20 cellular contexts compared by ENCODE assay signal in the genomic region with DNA sequence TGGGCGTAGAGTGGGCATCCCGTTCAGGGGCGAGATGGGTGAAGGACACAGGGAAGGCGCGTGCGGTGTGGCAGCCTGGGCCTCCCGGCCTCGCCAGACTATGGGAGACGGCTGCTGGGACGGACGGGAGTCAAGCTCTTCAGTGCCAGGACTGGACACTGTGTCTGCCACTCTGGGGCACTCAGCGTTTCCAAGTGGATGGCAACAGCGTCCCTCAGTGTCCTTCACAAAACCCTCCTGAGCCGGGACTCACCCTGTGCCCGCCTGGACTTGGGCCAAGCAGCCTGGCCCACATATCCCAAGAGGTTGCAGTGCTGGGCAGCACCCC. TPM values are rescaled to one million over a fixed set of nuclear protein-coding genes. Genes with fewer than 3 reads are reported as not detected.
DNase-seq lines count a peak whose midpoint lies in the region; ATAC-seq and TF ChIP-seq lines count a peak whose summit lies in the region.
"Had no signal": no experiment of that assay in that cellular context is flagged by ENCODE, and none has a peak within 500 bp of the region (broad histone marks: within the 10 kb centered on the region; RNA-seq: fewer than 3 reads in every experiment).

No MANE protein-coding gene starts in this region.

- no peak overlapping the region for H3K14ac ChIP-seq in neuronal stem cell (ENCODE audit: low read length)

- H3K27ac ChIP-seq in right cardiac atrium (ENCODE audit: low read length): no peak overlapping the region
- no peak overlapping the region for H3K27ac ChIP-seq in neuronal stem cell (replicated peaks; ENCODE audit: low read length)
- H3K27ac ChIP-seq: brain microvascular endothelial cell, KMS-11, SJCRH30 had no signal

- DNase-seq in GM10266 (ENCODE audit: extremely low spot score): peak; percentile 26
- peak in 2 of 3 donors; percentile 54 to 68 for DNase-seq in right cardiac atrium
- no peak for DNase-seq in neuronal stem cell (ENCODE audit: low spot score)
- DNase-seq in activated effector memory CD4-positive, alpha-beta T cell treated with anti-CD3 and anti-CD28 coated beads, Interleukin-2, amount 50 U/mL, for 16 hours: no peak
- no peak for DNase-seq in SK-N-DZ (ENCODE audit: low spot score)
- DNase-seq in NOMO-1 (lab: John Stamatoyannopoulos, UW; ENCODE audit: unreplicated experiment in 2 of 2): no peak
- DNase-seq: activated CD8-positive, alpha-beta T cell treated with anti-CD3 and anti-CD28 coated beads, Interleukin-2, amount 10 ng/mL, durations not matched to agents 7 days and 5 days; activated T-cell treated with anti-CD3 and anti-CD28 coated beads, Interleukin-2, amount 50 U/mL, for 4 hours; brain microvascular endothelial cell; dermis blood vessel endothelial cell; mesendoderm; NCI-H1092 treated with DMSO at 0.1 percent for 48 hours; NCI-H2081 treated with DMSO at 0.1 percent for 48 hours; NCI-H524 treated with DMSO at 0.1 percent for 48 hours; SJCRH30; stimulated activated naive CD8-positive, alpha-beta T cell treated with anti-CD3 and anti-CD28 coated beads, Interleukin-15, Interleukin-2, amounts not matched to agents 100 U/mL and 50 U/mL, for 24 hours had no signal

- no peak overlapping the region for H2BK12ac ChIP-seq in neuronal stem cell (ENCODE audit: low read length)

- no peak overlapping the region for H3K9ac ChIP-seq in neuronal stem cell (ENCODE audit: low read depth, low read length, poor library complexity)
- H3K9ac ChIP-seq: KMS-11 had no signal

- peaks cover 2% of the 10 kb centered on the region for H3K79me1 ChIP-seq in neuronal stem cell (ENCODE audit: low read depth, low read length)

- peak overlapping the region; percentile 59 for H3K18ac ChIP-seq in neuronal stem cell (ENCODE audit: low read length)

- H3K4me3 ChIP-seq in right cardiac atrium (ENCODE audit: low read length) (no peak overlapping the region), neuronal stem cell (ENCODE audit: low read length in 2 of 2) (no peak overlapping the region)
- H3K4me3 ChIP-seq: SJCRH30 had no signal

- H2BK120ac ChIP-seq in neuronal stem cell (ENCODE audit: low read depth, low read length): no peak overlapping the region

- TF ChIP-seq CTCF in GM10266 (IDR thresholded peaks at IDR 0.05; ENCODE audit: control insufficient read depth, insufficient read depth, low read depth, missing control alignments): no peak

- H2AK5ac ChIP-seq in neuronal stem cell (ENCODE audit: low read depth, low read length): peak overlapping the region; percentile 81

- intact Hi-C loops in right cardiac atrium (cut with DNase I): no loop called here

- H3K4me2 ChIP-seq in neuronal stem cell (ENCODE audit: insufficient read depth, low read length, poor library complexity, severe bottlenecking): no peak overlapping the region
- H3K4me2 ChIP-seq: KMS-11 had no signal

- WGBS in right cardiac atrium: 68% methylated on average over 15 of the region's 15 CpGs
- no CpG with 5 or more reads among the region's 15 CpGs for WGBS in neuronal stem cell (ENCODE audit: extremely low coverage in 2 of 2, insufficient read length in 2 of 2, insufficient replicate concordance in 1 of 2), 2 donors

- no peak overlapping the region for H4K91ac ChIP-seq in neuronal stem cell (ENCODE audit: low read depth, low read length, poor library complexity)

- no peaks in the 10 kb centered on the region for H3K36me3 ChIP-seq in neuronal stem cell (replicated peaks in 1 of 2; ENCODE audit: control insufficient read depth in 2 of 2, insufficient read depth in 2 of 2, low read length in 2 of 2)
- H3K36me3 ChIP-seq: brain microvascular endothelial cell, SJCRH30 had no signal

- ATAC-seq in SK-N-SH treated with all-trans-retinoic acid at 6 μM for 48 hours (peak; percentile 31), right cardiac atrium (peak; percentile 17 to 20), GM21515 (IDR thresholded peaks at IDR 0.05; ENCODE audit: unreplicated experiment) (no peak)
- ATAC-seq: activated CD8-positive, alpha-beta T cell treated with anti-CD3 and anti-CD28 coated beads, Interleukin-2, amount 10 ng/mL, durations not matched to agents 7 days and 5 days; activated naive CD4-positive, alpha-beta T cell treated with anti-CD3 and anti-CD28 coated beads, Interleukin-2, amount 50 U/mL, for 72 hours; activated T-cell treated with anti-CD3 and anti-CD28 coated beads, Interleukin-2, amount 50 U/mL, for 4 hours; stimulated activated naive CD8-positive, alpha-beta T cell treated with anti-CD3 and anti-CD28 coated beads, Interleukin-15, Interleukin-2, amounts not matched to agents 100 U/mL and 50 U/mL, for 24 hours had no signal

- H2BK15ac ChIP-seq in neuronal stem cell (ENCODE audit: low read length): no peak overlapping the region

- no peak overlapping the region for H2BK5ac ChIP-seq in neuronal stem cell (ENCODE audit: low read length)

- H3K9me3 ChIP-seq in right cardiac atrium (ENCODE audit: control insufficient read depth, low read length) (no peaks in the 10 kb centered on the region), neuronal stem cell (replicated peaks in 1 of 2; ENCODE audit: control insufficient read depth in 2 of 2, insufficient read depth in 1 of 2, low read depth in 1 of 2, low read length in 2 of 2) (peaks cover 0 to 2% of the 10 kb centered on the region in 2 donors)
- H3K9me3 ChIP-seq: SJCRH30 had no signal

- peak overlapping the region; percentile 34 for H3K23ac ChIP-seq in neuronal stem cell (ENCODE audit: low read depth, low read length, poor library complexity)

- H4K8ac ChIP-seq in neuronal stem cell (ENCODE audit: low read depth, low read length): no peak overlapping the region

- H3K27me3 ChIP-seq in right cardiac atrium (ENCODE audit: control insufficient read depth, insufficient read depth) (no peaks in the 10 kb centered on the region), neuronal stem cell (ENCODE audit: control insufficient read depth in 3 of 3, insufficient read depth in 3 of 3, low read depth in 1 of 3, low read length in 3 of 3) (peaks cover 8 to 43% (median 26%) of the 10 kb centered on the region in 3 experiments)
- H3K27me3 ChIP-seq: brain microvascular endothelial cell, SJCRH30 had no signal

- peaks cover 8% of the 10 kb centered on the region for H3K4me1 ChIP-seq in right cardiac atrium (ENCODE audit: control insufficient read depth, insufficient read depth, low read length)
- peaks cover 26 to 29% of the 10 kb centered on the region in 2 donors for H3K4me1 ChIP-seq in neuronal stem cell (ENCODE audit: control insufficient read depth in 2 of 2, insufficient read depth in 1 of 2, low read depth in 1 of 2, low read length in 2 of 2)

- H2AFZ ChIP-seq in neuronal stem cell (ENCODE audit: low read length): no peak overlapping the region

- no peak overlapping the region for H3K4ac ChIP-seq in neuronal stem cell (ENCODE audit: low read length)

TF ChIP-seq in SK-N-SH treated with all-trans-retinoic acid at 6 μM for 48 hours, 23 proteins besides CTCF, POLR2A, EP300 and RAD21 (continues in another document):
- TF ChIP-seq ARNTL (CRISPR knock-in tag; IDR thresholded peaks at IDR 0.05; ENCODE audit: borderline replicate concordance, low read depth) (no peak), TOX (CRISPR knock-in tag; IDR thresholded peaks at IDR 0.05; ENCODE audit: borderline replicate concordance) (no peak), OSR1 (CRISPR knock-in tag; IDR thresholded peaks at IDR 0.05) (no peak), ZC3H10 (CRISPR knock-in tag; IDR thresholded peaks at IDR 0.05) (no peak), BACH2 (CRISPR knock-in tag; IDR thresholded peaks at IDR 0.05; ENCODE audit: borderline replicate concordance) (no peak), TCF4 (CRISPR knock-in tag; IDR thresholded peaks at IDR 0.05; ENCODE audit: borderline replicate concordance) (no peak)
- TF ChIP-seq, protein P1, sequence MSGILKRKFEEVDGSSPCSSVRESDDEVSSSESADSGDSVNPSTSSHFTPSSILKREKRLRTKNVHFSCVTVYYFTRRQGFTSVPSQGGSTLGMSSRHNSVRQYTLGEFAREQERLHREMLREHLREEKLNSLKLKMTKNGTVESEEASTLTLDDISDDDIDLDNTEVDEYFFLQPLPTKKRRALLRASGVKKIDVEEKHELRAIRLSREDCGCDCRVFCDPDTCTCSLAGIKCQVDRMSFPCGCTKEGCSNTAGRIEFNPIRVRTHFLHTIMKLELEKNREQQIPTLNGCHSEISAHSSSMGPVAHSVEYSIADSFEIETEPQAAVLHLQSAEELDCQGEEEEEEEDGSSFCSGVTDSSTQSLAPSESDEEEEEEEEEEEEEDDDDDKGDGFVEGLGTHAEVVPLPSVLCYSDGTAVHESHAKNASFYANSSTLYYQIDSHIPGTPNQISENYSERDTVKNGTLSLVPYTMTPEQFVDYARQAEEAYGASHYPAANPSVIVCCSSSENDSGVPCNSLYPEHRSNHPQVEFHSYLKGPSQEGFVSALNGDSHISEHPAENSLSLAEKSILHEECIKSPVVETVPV (CRISPR knock-in tag; IDR thresholded peaks at IDR 0.05): no peak
- TF ChIP-seq, protein P2, sequence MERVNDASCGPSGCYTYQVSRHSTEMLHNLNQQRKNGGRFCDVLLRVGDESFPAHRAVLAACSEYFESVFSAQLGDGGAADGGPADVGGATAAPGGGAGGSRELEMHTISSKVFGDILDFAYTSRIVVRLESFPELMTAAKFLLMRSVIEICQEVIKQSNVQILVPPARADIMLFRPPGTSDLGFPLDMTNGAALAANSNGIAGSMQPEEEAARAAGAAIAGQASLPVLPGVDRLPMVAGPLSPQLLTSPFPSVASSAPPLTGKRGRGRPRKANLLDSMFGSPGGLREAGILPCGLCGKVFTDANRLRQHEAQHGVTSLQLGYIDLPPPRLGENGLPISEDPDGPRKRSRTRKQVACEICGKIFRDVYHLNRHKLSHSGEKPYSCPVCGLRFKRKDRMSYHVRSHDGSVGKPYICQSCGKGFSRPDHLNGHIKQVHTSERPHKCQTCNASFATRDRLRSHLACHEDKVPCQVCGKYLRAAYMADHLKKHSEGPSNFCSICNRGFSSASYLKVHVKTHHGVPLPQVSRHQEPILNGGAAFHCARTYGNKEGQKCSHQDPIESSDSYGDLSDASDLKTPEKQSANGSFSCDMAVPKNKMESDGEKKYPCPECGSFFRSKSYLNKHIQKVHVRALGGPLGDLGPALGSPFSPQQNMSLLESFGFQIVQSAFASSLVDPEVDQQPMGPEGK (CRISPR knock-in tag; IDR thresholded peaks at IDR 0.05; ENCODE audit: borderline replicate concordance): no peak

RNA-seq across cellular contexts. Expression of a gene that starts 16.3 kb away (rescaled TPM):
- 10 to 100 TPM in 1 of 4 donors, 1 to 10 TPM in 3; 2.8 to 15.0 (median 3.9) TPM for total RNA-seq in right cardiac atrium
- 3.5 TPM for polyA plus RNA-seq in right cardiac atrium
- 5.1 TPM for polyA plus RNA-seq in neuronal stem cell (2013, experiment 1 of 2)
- 4.7 TPM for polyA plus RNA-seq in neuronal stem cell (2013, experiment 2 of 2)
- polyA plus RNA-seq in SK-N-DZ (2014; cell fraction: cytosol; rRNA removed): 31.0 and 35.6 TPM in 2 replicates
- 34.4 and 40.9 TPM in 2 replicates for polyA plus RNA-seq in SK-N-DZ (2014; cell fraction: nucleus; rRNA removed)
- total RNA-seq: activated CD8-positive, alpha-beta T cell treated with anti-CD3 and anti-CD28 coated beads, Interleukin-2, amount 10 ng/mL, durations not matched to agents 7 days and 5 days had no signal

RNA-seq across cellular contexts. Expression of a gene that starts 33.9 kb away (rescaled TPM):
- 100 to 1,000 TPM in 1 of 4 donors, 10 to 100 TPM in 3; 84.7 to 112 (median 95.3) TPM for total RNA-seq in right cardiac atrium
- polyA plus RNA-seq in right cardiac atrium: 116 TPM
- 129 TPM for polyA plus RNA-seq in neuronal stem cell (2013, experiment 1 of 2)
- polyA plus RNA-seq in neuronal stem cell (2013, experiment 2 of 2): 118 TPM
- polyA plus RNA-seq in SK-N-DZ (2014; cell fraction: cytosol; rRNA removed): 342 and 394 TPM in 2 replicates
- polyA plus RNA-seq in SK-N-DZ (2014; cell fraction: nucleus; rRNA removed): 1,046 and 1,128 TPM in 2 replicates

Comparison
In these comparisons a context has a peak if more than half of its experiments do, and no peak if none do; other contexts are left out.
1. DNase-seq: peak in GM10266 (single experiment) and right cardiac atrium (2 of 3); none in neuronal stem cell (single experiment), activated effector memory CD4-positive, alpha-beta T cell treated with anti-CD3 and anti-CD28 coated beads, Interleukin-2, amount 50 U/mL, for 16 hours (single experiment), SK-N-DZ (single experiment) and NOMO-1 (0 of 2).